In genomic region chr6:167680605-167681149, GRCh38 we compare ENCODE assay signal across 19 cellular contexts.
A peak's percentile ranks its signal among the peaks of the same experiment; 100 is the strongest.
DNase-seq lines count a peak whose midpoint lies in the region; FAIRE-seq and TF ChIP-seq lines count a peak whose summit lies in the region.
"Had no signal": no experiment of that assay in that cellular context is flagged by ENCODE, and none has a peak within 500 bp of the region (broad histone marks: within the 10 kb centered on the region; RNA-seq: fewer than 3 reads in every experiment).

No MANE protein-coding gene starts in this region.

- H3K4me1 Mint-ChIP-seq in Calu3 (ENCODE audit: low read depth, unreplicated experiment) (peaks cover 60% of the 10 kb centered on the region), nephron progenitor cell (peaks cover 83% of the 10 kb centered on the region)
- H3K4me1 Mint-ChIP-seq: CD8-positive, alpha-beta memory T cell had no signal

- H3K27ac Mint-ChIP-seq in Calu3 (ENCODE audit: unreplicated experiment) (peak overlapping the region; percentile 21), nephron progenitor cell (no peak overlapping the region)
- H3K27ac Mint-ChIP-seq: CD8-positive, alpha-beta memory T cell; GM23338; IgD-negative memory B cell had no signal

- H3K27ac ChIP-seq in testis (peak overlapping the region; percentile 86 to 87), PC-9 (no peak overlapping the region)

- FAIRE-seq in RCC 7860 (lab: Jason Lieb, UNC) = no peak
- FAIRE-seq: D721Med had no signal

- H3K4me3 ChIP-seq in testis (no peak overlapping the region), PC-9 (no peak overlapping the region)
- H3K4me3 ChIP-seq: GM23338 had no signal

- no peak overlapping the region for H3K4me2 ChIP-seq in PC-9

- H3K36me3 Mint-ChIP-seq in Calu3 (ENCODE audit: insufficient read depth, unreplicated experiment) (peaks cover 9% of the 10 kb centered on the region), nephron progenitor cell (ENCODE audit: low read depth) (no peaks in the 10 kb centered on the region)
- H3K36me3 Mint-ChIP-seq: CD8-positive, alpha-beta memory T cell; IgD-negative memory B cell had no signal

- no peaks in the 10 kb centered on the region for H3K36me3 ChIP-seq in testis (ENCODE audit: low read depth, missing control alignments)
- H3K36me3 ChIP-seq in PC-9 (ENCODE audit: low read depth) = no peaks in the 10 kb centered on the region

- CTCF ChIA-PET in Calu3 (lab: Charles Lee) (no interaction called here), PC-9 (lab: Charles Lee) (no interaction called here)

- intact Hi-C loops in Calu3 (cut with micrococcal nuclease; ENCODE audit: unreplicated experiment) (loop anchor here (5.0 kb wide), 1 partner anchor 152 kb away; no protein-coding TSS in a partner anchor), testis (cut with DNase I; ENCODE audit: low total_unique reads) (no loop called here), PC-9 (cut with micrococcal nuclease; ENCODE audit: unreplicated experiment) (no loop called here)

- H3K9me3 Mint-ChIP-seq in Calu3 (ENCODE audit: low read depth, unreplicated experiment) (no peaks in the 10 kb centered on the region), nephron progenitor cell (peaks cover 4% of the 10 kb centered on the region)

- no peaks in the 10 kb centered on the region for H4K20me1 ChIP-seq in PC-9 (ENCODE audit: insufficient read depth)

- BruUV-seq in Calu3 (replicated peaks; lab: Mats Ljungman, UMichigan) (no TSS peak), PC-9 (replicated peaks; lab: Mats Ljungman, UMichigan) (no TSS peak)

- no peak overlapping the region for H2AFZ ChIP-seq in PC-9
- H2AFZ ChIP-seq: GM23338 had no signal

- WGBS in testis, 2 donors = 91 to 95% methylated on average over 15 of the region's 15 CpGs

- peaks cover 71% of the 10 kb centered on the region for H3K4me1 ChIP-seq in testis
- H3K4me1 ChIP-seq in PC-9 (replicated peaks; ENCODE audit: insufficient read depth) = no peaks in the 10 kb centered on the region

- no peak for TF ChIP-seq POLR2A in testis (IDR thresholded peaks at IDR 0.05)

- H3K4me3 Mint-ChIP-seq in Calu3 (ENCODE audit: low read depth, unreplicated experiment) (no peak overlapping the region), nephron progenitor cell (peak overlapping the region; percentile 11)
- H3K4me3 Mint-ChIP-seq: CD8-positive, alpha-beta memory T cell; GM23338; IgD-negative memory B cell had no signal

- H3K27me3 Mint-ChIP-seq in Calu3 (ENCODE audit: unreplicated experiment) (no peaks in the 10 kb centered on the region), nephron progenitor cell (ENCODE audit: low read depth, poor library complexity) (peaks cover 55% of the 10 kb centered on the region)

- no peaks in the 10 kb centered on the region for H3K79me2 ChIP-seq in PC-9 (ENCODE audit: low read depth)

- DNase-seq in Calu3 = no peak
- DNase-seq in dermis blood vessel endothelial cell = peak; percentile 47
- no peak for DNase-seq in nephron progenitor cell
- no peak for DNase-seq in testis
- no peak for DNase-seq in RCC 7860 (ENCODE audit: low spot score)
- DNase-seq in stimulated activated CD4-positive, alpha-beta T cell treated with anti-CD3 and anti-CD28 coated beads, Interleukin-1b, Interleukin-23, amount 100 ng/mL, for 48 hours = no peak
- no peak for DNase-seq in PC-9
- DNase-seq: ACHN; C1 segment of cervical spinal cord; CD8-positive, alpha-beta memory T cell; DMS53; GDM1; NCI-H1105; NCI-H2029 treated with DMSO at 0.1 percent for 48 hours; NCI-H2171; NCI-H526 had no signal

- POLR2A ChIA-PET in PC-9 (lab: Charles Lee; ENCODE audit: unreplicated experiment) = no interaction called here

- H3K27me3 ChIP-seq in testis (no peaks in the 10 kb centered on the region), PC-9 (ENCODE audit: insufficient read depth, low read depth) (peaks cover 93% of the 10 kb centered on the region)

- TF ChIP-seq CTCF in Calu3 (IDR thresholded peaks at IDR 0.05; ENCODE audit: unreplicated experiment) = no peak
- no peak for TF ChIP-seq CTCF in nephron progenitor cell (IDR thresholded peaks at IDR 0.05)
- no peak for TF ChIP-seq CTCF in testis (IDR thresholded peaks at IDR 0.05)
- TF ChIP-seq CTCF in PC-9 (conservative IDR thresholded peaks at IDR 0.05) = no peak

- no peaks in the 10 kb centered on the region for H3F3A ChIP-seq in PC-9 (ENCODE audit: insufficient read depth, low read depth)

- H3K9me2 ChIP-seq in PC-9 (ENCODE audit: insufficient read depth) = no peaks in the 10 kb centered on the region

- no peaks in the 10 kb centered on the region for H3K9me3 ChIP-seq in testis
- no peaks in the 10 kb centered on the region for H3K9me3 ChIP-seq in PC-9 (ENCODE audit: insufficient read depth, low read depth)
